Comparison of ENCODE assay signal across 24 cellular contexts in genomic region chr5:134396274-134396673, GRCh38.
"Had no signal": no experiment of that assay in that cellular context is flagged by ENCODE, and none has a peak within 500 bp of the region (broad histone marks: within the 10 kb centered on the region; RNA-seq: fewer than 3 reads in every experiment).

No MANE protein-coding gene starts in this region.

- H3K4me1 ChIP-seq: colonic mucosa, upper lobe of left lung, vagina had no signal

- H3K27me3 ChIP-seq: body of pancreas, colonic mucosa, ovary, upper lobe of left lung, vagina had no signal

- H3K36me3 ChIP-seq: ovary had no signal

- ATAC-seq: activated CD4-positive, CD25-positive, alpha-beta regulatory T cell treated with anti-CD3 and anti-CD28 coated beads, Interleukin-2, amount 50 U/mL, for 24 hours; body of pancreas; sciatic nerve; stimulated activated effector memory CD8-positive, alpha-beta T cell treated with anti-CD3 and anti-CD28 coated beads, Interleukin-12 subunit alpha, Interleukin-12 subunit beta, amount 100 ng/mL, for 72 hours had no signal

- H3K4me3 ChIP-seq: body of pancreas, colonic mucosa, left ventricle myocardium inferior, lung, ovary, skin epidermis, upper lobe of left lung, vagina had no signal

- H3K9me3 ChIP-seq: body of pancreas, colonic mucosa, left ventricle myocardium inferior, ovary, upper lobe of left lung, vagina had no signal

- DNase-seq: activated CD4-positive, alpha-beta memory T cell treated with anti-CD3 and anti-CD28 coated beads for 36 hours; activated CD4-positive, alpha-beta T cell treated with anti-CD3 and anti-CD28 coated beads for 48 hours; activated CD8-positive, alpha-beta memory T cell treated with anti-CD3 and anti-CD28 coated beads, Interleukin-2, amount 50 U/mL, for 4 hours; activated naive CD4-positive, alpha-beta T cell treated with Interleukin-2 at 50 U/mL for 16 hours; activated T-cell treated with anti-CD3 and anti-CD28 coated beads, Interleukin-2, amount 50 U/mL, for 48 hours; aorta; body of pancreas; cerebellar nuclear complex; colonic mucosa; effector memory CD4-positive, alpha-beta T cell; left ventricle myocardium inferior; mesendoderm; ovary; stimulated activated CD4-positive, alpha-beta T cell treated with anti-CD3 and anti-CD28 coated beads, Interleukin-4, amount 100 ng/mL, for 24 hours; T-cell; T-helper 9 cell; upper lobe of left lung had no signal

- H3K27ac ChIP-seq: body of pancreas, colonic mucosa, left ventricle myocardium inferior, ovary, skin epidermis, upper lobe of left lung, vagina, VCaP had no signal
